ENCODE assay signal across 1 cellular context in the genomic region with DNA sequence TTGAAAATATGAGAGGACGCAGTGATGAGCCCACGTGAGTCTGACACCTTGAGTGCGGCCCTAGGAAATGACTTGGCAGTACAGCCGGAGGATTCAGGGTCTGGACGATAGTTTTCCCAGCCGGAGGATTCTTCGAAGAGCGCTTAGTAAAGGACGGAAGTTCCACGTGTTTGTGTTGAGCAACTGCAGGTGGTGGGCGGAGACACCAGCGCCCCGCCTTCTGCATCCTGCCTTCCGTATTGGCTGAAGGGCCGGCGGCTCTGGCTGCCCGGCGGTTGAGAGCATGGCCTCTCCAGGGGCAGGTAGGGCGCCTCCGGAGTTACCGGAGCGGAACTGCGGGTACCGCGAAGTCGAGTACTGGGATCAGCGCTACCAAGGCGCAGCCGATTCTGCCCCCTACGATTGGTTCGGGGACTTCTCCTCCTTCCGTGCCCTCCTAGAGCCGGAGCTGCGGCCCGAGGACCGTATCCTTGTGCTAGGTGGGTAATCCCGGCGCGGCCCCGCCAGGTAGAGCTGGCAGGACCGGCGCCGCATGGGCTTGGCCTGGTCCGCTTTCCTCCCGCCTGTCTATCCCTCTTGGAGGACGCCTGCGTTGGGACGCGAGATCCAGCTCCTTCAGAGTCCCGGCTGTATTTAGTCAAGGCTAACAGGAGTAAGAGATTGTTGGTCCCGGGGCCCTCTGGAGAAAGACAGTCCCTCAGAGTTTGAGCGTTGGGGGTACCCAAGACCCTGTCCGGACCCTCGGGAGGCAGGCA.
A peak's percentile ranks its signal among the peaks of the same experiment; 100 is the strongest.
TF ChIP-seq lines count a peak whose summit lies in the region.

A gene (plus strand): TSS at position 261 of the 755 bp plus-strand sequence. CDS start 23 bp downstream, at position 284.

TF ChIP-seq in HepG2, 621 proteins besides CTCF, POLR2A, EP300 and RAD21 (continued from another document and continues in another):
- TF ChIP-seq EHMT2 (IDR thresholded peaks at IDR 0.05; ENCODE audit: borderline replicate concordance, low read depth, low read length) = no peak
- TF ChIP-seq ERF (CRISPR knock-in tag; IDR thresholded peaks at IDR 0.05) = peak; percentile 49
- TF ChIP-seq, protein P1, sequence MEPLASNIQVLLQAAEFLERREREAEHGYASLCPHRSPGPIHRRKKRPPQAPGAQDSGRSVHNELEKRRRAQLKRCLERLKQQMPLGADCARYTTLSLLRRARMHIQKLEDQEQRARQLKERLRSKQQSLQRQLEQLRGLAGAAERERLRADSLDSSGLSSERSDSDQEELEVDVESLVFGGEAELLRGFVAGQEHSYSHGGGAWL (CRISPR knock-in tag; IDR thresholded peaks at IDR 0.05) = peak; percentile 73
- no peak for TF ChIP-seq HMGA1 (CRISPR knock-in tag; conservative IDR thresholded peaks at IDR 0.05)
- no peak for TF ChIP-seq SIX4 (CRISPR knock-in tag; IDR thresholded peaks at IDR 0.05)
- TF ChIP-seq, protein P2, sequence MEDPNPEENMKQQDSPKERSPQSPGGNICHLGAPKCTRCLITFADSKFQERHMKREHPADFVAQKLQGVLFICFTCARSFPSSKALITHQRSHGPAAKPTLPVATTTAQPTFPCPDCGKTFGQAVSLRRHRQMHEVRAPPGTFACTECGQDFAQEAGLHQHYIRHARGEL (CRISPR knock-in tag; IDR thresholded peaks at IDR 0.05) = no peak
- TF ChIP-seq, protein P3, sequence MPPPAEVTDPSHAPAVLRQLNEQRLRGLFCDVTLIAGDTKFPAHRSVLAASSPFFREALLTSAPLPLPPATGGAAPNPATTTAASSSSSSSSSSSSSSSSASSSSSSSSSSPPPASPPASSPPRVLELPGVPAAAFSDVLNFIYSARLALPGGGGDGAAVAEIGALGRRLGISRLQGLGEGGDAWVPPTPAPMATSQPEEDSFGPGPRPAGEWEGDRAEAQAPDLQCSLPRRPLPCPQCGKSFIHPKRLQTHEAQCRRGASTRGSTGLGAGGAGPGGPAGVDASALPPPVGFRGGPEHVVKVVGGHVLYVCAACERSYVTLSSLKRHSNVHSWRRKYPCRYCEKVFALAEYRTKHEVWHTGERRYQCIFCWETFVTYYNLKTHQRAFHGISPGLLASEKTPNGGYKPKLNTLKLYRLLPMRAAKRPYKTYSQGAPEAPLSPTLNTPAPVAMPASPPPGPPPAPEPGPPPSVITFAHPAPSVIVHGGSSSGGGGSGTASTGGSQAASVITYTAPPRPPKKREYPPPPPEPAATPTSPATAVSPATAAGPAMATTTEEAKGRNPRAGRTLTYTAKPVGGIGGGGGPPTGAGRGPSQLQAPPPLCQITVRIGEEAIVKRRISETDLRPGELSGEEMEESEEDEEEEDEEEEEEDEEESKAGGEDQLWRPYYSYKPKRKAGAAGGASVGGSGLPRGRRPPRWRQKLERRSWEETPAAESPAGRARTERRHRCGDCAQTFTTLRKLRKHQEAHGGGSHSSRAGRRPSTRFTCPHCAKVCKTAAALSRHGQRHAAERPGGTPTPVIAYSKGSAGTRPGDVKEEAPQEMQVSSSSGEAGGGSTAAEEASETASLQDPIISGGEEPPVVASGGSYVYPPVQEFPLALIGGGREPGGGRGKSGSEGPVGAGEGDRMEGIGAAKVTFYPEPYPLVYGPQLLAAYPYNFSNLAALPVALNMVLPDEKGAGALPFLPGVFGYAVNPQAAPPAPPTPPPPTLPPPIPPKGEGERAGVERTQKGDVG (CRISPR knock-in tag; IDR thresholded peaks at IDR 0.05; ENCODE audit: borderline replicate concordance) = no peak
- TF ChIP-seq DMAP1 (CRISPR knock-in tag; IDR thresholded peaks at IDR 0.05) = peak; percentile 75
- TF ChIP-seq, protein P4, sequence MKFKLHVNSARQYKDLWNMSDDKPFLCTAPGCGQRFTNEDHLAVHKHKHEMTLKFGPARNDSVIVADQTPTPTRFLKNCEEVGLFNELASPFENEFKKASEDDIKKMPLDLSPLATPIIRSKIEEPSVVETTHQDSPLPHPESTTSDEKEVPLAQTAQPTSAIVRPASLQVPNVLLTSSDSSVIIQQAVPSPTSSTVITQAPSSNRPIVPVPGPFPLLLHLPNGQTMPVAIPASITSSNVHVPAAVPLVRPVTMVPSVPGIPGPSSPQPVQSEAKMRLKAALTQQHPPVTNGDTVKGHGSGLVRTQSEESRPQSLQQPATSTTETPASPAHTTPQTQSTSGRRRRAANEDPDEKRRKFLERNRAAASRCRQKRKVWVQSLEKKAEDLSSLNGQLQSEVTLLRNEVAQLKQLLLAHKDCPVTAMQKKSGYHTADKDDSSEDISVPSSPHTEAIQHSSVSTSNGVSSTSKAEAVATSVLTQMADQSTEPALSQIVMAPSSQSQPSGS (CRISPR knock-in tag; IDR thresholded peaks at IDR 0.05) = no peak
- no peak for TF ChIP-seq ZNF772 (CRISPR knock-in tag; IDR thresholded peaks at IDR 0.05)
- TF ChIP-seq STAT5B (CRISPR knock-in tag; IDR thresholded peaks at IDR 0.05) = no peak
- TF ChIP-seq ZFP36L2 (CRISPR knock-in tag; IDR thresholded peaks at IDR 0.05) = no peak
- TF ChIP-seq, protein P5, sequence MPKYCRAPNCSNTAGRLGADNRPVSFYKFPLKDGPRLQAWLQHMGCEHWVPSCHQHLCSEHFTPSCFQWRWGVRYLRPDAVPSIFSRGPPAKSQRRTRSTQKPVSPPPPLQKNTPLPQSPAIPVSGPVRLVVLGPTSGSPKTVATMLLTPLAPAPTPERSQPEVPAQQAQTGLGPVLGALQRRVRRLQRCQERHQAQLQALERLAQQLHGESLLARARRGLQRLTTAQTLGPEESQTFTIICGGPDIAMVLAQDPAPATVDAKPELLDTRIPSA (CRISPR knock-in tag; IDR thresholded peaks at IDR 0.05; ENCODE audit: borderline replicate concordance) = no peak; the same call in 1 of the 2 replicates
- TF ChIP-seq ZNF773 (CRISPR knock-in tag; IDR thresholded peaks at IDR 0.05; ENCODE audit: borderline replicate concordance) = no peak
- TF ChIP-seq MBD4 (IDR thresholded peaks at IDR 0.05; ENCODE audit: borderline replicate concordance, low read length) = no peak
- no peak for TF ChIP-seq FOXC1 (CRISPR knock-in tag; IDR thresholded peaks at IDR 0.05; ENCODE audit: borderline replicate concordance)
- TF ChIP-seq ZNF619 (CRISPR knock-in tag; IDR thresholded peaks at IDR 0.05) = no peak
- TF ChIP-seq ZNF841 (CRISPR knock-in tag; IDR thresholded peaks at IDR 0.05; ENCODE audit: borderline replicate concordance) = no peak
- peak; percentile 85 for TF ChIP-seq HDAC1 (CRISPR knock-in tag; IDR thresholded peaks at IDR 0.05)
- no peak for TF ChIP-seq ZNF207 (IDR thresholded peaks at IDR 0.05; ENCODE audit: borderline replicate concordance)
- no peak for TF ChIP-seq SMARCE1 (IDR thresholded peaks at IDR 0.05; ENCODE audit: borderline replicate concordance)
- TF ChIP-seq TP53 (CRISPR knock-in tag; conservative IDR thresholded peaks at IDR 0.05) = 0 out of 2 replicates have a peak, but pooled peaks have one; percentile 62
- TF ChIP-seq NPAS2 (CRISPR knock-in tag; IDR thresholded peaks at IDR 0.05; ENCODE audit: borderline replicate concordance) = no peak
- no peak; the same call in 1 of the 2 replicates for TF ChIP-seq ZNF747 (CRISPR knock-in tag; IDR thresholded peaks at IDR 0.05; ENCODE audit: borderline replicate concordance)
- TF ChIP-seq HIVEP1 (CRISPR knock-in tag; IDR thresholded peaks at IDR 0.05) = peak; percentile 62; the same call in 1 of the 2 replicates
- TF ChIP-seq, protein P6, sequence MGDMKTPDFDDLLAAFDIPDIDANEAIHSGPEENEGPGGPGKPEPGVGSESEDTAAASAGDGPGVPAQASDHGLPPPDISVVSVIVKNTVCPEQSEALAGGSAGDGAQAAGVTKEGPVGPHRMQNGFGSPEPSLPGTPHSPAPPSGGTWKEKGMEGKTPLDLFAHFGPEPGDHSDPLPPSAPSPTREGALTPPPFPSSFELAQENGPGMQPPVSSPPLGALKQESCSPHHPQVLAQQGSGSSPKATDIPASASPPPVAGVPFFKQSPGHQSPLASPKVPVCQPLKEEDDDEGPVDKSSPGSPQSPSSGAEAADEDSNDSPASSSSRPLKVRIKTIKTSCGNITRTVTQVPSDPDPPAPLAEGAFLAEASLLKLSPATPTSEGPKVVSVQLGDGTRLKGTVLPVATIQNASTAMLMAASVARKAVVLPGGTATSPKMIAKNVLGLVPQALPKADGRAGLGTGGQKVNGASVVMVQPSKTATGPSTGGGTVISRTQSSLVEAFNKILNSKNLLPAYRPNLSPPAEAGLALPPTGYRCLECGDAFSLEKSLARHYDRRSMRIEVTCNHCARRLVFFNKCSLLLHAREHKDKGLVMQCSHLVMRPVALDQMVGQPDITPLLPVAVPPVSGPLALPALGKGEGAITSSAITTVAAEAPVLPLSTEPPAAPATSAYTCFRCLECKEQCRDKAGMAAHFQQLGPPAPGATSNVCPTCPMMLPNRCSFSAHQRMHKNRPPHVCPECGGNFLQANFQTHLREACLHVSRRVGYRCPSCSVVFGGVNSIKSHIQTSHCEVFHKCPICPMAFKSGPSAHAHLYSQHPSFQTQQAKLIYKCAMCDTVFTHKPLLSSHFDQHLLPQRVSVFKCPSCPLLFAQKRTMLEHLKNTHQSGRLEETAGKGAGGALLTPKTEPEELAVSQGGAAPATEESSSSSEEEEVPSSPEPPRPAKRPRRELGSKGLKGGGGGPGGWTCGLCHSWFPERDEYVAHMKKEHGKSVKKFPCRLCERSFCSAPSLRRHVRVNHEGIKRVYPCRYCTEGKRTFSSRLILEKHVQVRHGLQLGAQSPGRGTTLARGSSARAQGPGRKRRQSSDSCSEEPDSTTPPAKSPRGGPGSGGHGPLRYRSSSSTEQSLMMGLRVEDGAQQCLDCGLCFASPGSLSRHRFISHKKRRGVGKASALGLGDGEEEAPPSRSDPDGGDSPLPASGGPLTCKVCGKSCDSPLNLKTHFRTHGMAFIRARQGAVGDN (CRISPR knock-in tag; IDR thresholded peaks at IDR 0.05) = peak; percentile 78
- no peak for TF ChIP-seq CHCHD3 (CRISPR knock-in tag; IDR thresholded peaks at IDR 0.05)
- TF ChIP-seq, protein P7, sequence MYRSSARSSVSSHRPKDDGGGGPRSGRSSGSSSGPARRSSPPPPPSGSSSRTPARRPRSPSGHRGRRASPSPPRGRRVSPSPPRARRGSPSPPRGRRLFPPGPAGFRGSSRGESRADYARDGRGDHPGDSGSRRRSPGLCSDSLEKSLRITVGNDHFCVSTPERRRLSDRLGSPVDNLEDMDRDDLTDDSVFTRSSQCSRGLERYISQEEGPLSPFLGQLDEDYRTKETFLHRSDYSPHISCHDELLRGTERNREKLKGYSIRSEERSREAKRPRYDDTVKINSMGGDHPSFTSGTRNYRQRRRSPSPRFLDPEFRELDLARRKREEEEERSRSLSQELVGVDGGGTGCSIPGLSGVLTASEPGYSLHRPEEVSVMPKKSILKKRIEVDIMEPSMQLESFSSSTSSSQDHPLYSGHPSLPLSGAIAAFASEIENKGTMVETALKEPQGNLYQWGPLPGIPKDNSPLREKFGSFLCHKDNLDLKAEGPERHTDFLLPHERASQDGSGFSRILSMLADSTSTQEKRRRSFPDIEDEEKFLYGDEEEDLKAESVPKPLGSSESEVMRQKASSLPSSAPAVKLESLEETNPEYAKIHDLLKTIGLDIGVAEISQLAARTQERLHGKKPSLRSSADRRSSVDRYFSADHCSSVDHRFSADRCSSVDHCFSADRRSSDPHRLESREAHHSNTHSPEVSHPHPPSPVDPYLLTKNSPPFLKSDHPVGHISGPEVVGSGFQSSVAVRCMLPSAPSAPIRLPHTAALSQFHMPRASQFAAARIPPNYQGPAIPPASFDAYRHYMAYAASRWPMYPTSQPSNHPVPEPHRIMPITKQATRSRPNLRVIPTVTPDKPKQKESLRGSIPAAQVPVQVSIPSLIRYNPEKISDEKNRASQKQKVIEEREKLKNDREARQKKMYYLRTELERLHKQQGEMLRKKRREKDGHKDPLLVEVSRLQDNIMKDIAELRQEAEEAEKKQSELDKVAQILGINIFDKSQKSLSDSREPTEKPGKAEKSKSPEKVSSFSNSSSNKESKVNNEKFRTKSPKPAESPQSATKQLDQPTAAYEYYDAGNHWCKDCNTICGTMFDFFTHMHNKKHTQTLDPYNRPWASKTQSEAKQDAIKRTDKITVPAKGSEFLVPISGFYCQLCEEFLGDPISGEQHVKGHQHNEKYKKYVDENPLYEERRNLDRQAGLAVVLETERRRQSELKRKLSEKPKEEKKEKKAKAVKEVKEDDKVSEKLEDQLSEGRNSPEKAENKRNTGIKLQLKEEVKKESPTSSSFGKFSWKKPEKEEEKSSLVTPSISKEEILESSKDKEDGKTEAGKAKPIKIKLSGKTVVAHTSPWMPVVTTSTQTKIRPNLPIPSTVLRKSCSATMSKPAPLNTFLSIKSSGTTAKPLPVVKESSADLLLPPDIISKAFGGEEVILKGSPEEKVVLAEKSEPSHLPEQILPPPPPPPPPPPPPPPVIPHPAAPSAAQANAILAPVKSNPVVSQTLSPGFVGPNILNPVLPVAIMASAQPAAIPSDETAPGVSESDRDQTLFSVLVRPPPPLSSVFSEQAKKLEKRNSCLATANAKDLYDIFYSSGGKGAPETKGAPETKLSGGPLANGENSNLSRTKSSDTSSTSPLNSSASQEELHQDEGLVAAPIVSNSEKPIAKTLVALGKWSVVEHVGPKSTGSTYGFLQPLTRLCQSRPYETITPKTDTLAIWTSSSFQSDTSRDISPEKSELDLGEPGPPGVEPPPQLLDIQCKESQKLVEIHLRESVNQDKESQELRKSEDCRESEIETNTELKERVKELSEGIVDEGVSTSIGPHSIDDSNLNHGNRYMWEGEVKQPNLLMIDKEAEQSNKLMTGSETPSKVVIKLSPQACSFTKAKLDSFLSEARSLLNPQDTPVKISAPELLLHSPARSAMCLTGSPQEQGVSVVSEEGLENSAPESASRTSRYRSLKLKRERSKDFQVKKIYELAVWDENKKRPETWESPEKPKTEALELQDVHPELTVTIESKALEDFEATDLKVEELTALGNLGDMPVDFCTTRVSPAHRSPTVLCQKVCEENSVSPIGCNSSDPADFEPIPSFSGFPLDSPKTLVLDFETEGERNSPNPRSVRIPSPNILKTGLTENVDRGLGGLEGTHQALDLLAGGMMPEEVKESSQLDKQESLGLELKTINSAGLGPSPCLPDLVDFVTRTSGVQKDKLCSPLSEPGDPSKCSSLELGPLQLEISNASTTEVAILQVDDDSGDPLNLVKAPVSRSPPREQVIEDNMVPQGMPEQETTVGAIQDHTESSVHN (CRISPR knock-in tag; IDR thresholded peaks at IDR 0.05) = no peak
- TF ChIP-seq, protein P8, sequence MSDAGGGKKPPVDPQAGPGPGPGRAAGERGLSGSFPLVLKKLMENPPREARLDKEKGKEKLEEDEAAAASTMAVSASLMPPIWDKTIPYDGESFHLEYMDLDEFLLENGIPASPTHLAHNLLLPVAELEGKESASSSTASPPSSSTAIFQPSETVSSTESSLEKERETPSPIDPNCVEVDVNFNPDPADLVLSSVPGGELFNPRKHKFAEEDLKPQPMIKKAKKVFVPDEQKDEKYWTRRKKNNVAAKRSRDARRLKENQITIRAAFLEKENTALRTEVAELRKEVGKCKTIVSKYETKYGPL (CRISPR knock-in tag; IDR thresholded peaks at IDR 0.05) = no peak
- 0 out of 2 replicates have a peak, but pooled peaks have one; percentile 20 for TF ChIP-seq NKX3-1 (CRISPR knock-in tag; IDR thresholded peaks at IDR 0.05)
- no peak for TF ChIP-seq ZSCAN25 (CRISPR knock-in tag; IDR thresholded peaks at IDR 0.05)
- TF ChIP-seq, protein P9, sequence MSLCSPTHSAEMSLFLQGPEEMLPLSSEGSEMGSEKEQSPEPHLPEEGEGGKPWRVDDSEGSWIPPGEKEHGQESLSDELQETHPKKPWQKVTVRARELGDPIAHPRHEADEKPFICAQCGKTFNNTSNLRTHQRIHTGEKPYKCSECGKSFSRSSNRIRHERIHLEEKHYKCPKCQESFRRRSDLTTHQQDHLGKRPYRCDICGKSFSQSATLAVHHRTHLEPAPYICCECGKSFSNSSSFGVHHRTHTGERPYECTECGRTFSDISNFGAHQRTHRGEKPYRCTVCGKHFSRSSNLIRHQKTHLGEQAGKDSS (CRISPR knock-in tag; IDR thresholded peaks at IDR 0.05; ENCODE audit: borderline replicate concordance, low read depth) = no peak
- no peak for TF ChIP-seq KDM5B (CRISPR knock-in tag; IDR thresholded peaks at IDR 0.05; ENCODE audit: borderline replicate concordance)
- no peak for TF ChIP-seq MATR3 (CRISPR knock-in tag; IDR thresholded peaks at IDR 0.05)
- no peak for TF ChIP-seq DNMT3B (CRISPR knock-in tag; conservative IDR thresholded peaks at IDR 0.05)
- no peak for TF ChIP-seq DNMT1 (CRISPR knock-in tag; IDR thresholded peaks at IDR 0.05)
